27 cellular contexts compared by ENCODE assay signal in the genomic region with DNA sequence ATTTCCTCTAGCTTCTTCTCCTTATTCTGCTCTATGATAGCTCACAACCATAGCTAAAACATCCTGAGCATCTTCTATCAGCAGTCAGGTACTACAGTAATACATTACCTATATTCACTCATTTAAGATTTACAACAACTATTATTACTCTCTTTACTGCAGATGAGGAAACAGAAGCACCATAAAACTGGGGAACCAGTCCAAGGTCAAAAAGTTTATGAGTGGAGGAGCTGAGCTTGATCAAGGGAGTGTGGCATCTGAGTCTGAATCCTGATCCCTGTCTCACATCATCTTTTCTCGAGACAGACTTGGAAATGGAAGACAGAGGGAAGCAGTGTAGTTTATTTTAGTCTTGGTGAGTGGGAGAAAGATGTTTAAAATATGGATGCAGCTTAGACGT.
"Had no signal": no experiment of that assay in that cellular context is flagged by ENCODE, and none has a peak within 500 bp of the region (broad histone marks: within the 10 kb centered on the region; RNA-seq: fewer than 3 reads in every experiment).

No MANE protein-coding gene starts in this region.

- H3K4me3 ChIP-seq: stomach, suprapubic skin, testis, thoracic aorta, thyroid gland, tibial artery, tibial nerve, transverse colon, upper lobe of left lung, upper lobe of right lung, uterus, vagina had no signal

- H3K36me3 Mint-ChIP-seq: stimulated activated effector memory CD8-positive, alpha-beta T cell treated with anti-CD3 and anti-CD28 coated beads, Interleukin-12 subunit alpha, Interleukin-12 subunit beta, amount 100 ng/mL, for 72 hours; stimulated activated memory B cell treated with anti-CD40 and anti-IgM and Interleukin-4, amounts not matched to agents 10 μg/mL and 1 μg/mL and 100 μg/mL, for 72 hours; stimulated activated naive B cell treated with anti-CD40 and anti-IgM and Interleukin-4, amounts not matched to agents 10 μg/mL and 1 μg/mL and 100 μg/mL, for 72 hours; type B pancreatic cell had no signal

- H3K4me1 ChIP-seq: stomach, suprapubic skin, testis, thyroid gland, tibial artery, tibial nerve, transverse colon, upper lobe of left lung, upper lobe of right lung, uterus, vagina had no signal

- H3K27me3 ChIP-seq: stomach, suprapubic skin, testis, thyroid gland, tibial artery, tibial nerve, transverse colon, upper lobe of left lung, upper lobe of right lung, uterus, vagina had no signal

- H3K9me3 Mint-ChIP-seq: stimulated activated memory B cell treated with anti-CD40 and anti-IgM and Interleukin-4, amounts not matched to agents 10 μg/mL and 1 μg/mL and 100 μg/mL, for 72 hours; type B pancreatic cell had no signal

- ATAC-seq: stimulated activated effector memory CD8-positive, alpha-beta T cell treated with anti-CD3 and anti-CD28 coated beads, Interleukin-12 subunit alpha, Interleukin-12 subunit beta, amount 100 ng/mL, for 72 hours; stimulated activated memory B cell treated with anti-CD40 and anti-IgM and Interleukin-4, amounts not matched to agents 10 μg/mL and 1 μg/mL and 100 μg/mL, for 72 hours; stimulated activated naive B cell treated with anti-CD40 and anti-IgM and Interleukin-4, amounts not matched to agents 10 μg/mL and 1 μg/mL and 100 μg/mL, for 72 hours; stimulated activated naive CD8-positive, alpha-beta T cell treated with anti-CD3 and anti-CD28 coated beads, Interleukin-15, amount 100 ng/mL, for 72 hours; stimulated activated naive CD8-positive, alpha-beta T cell treated with anti-CD3 and anti-CD28 coated beads, Interleukin-15, Interleukin-2, amounts not matched to agents 100 U/mL and 50 U/mL, for 24 hours; upper lobe of right lung had no signal

- H3K9me3 ChIP-seq: stomach, suprapubic skin, testis, thoracic aorta, thyroid gland, tibial artery, tibial nerve, transverse colon, upper lobe of left lung, upper lobe of right lung, uterus, vagina had no signal

- DNase-seq: stimulated activated CD4-positive, alpha-beta T cell treated with anti-CD3 and anti-CD28 coated beads, Interleukin-2, amount 100 ng/mL, for 48 hours; stimulated activated CD4-positive, alpha-beta T cell treated with anti-CD3 and anti-CD28 coated beads, Interleukin-4, amount 100 ng/mL, for 1 hour; stimulated activated CD4-positive, alpha-beta T cell treated with anti-CD3 and anti-CD28 coated beads, Interleukin-4, amount 100 ng/mL, for 24 hours; stimulated activated CD4-positive, alpha-beta T cell treated with anti-CD3 and anti-CD28 coated beads, Interleukin-4, amount 100 ng/mL, for 4 hours; stimulated activated CD8-positive, alpha-beta memory T cell treated with anti-CD3 and anti-CD28 coated beads, Interleukin-4, amount 100 ng/mL, for 48 hours; stimulated activated naive B cell treated with anti-CD40 and anti-IgM and Interleukin-4, amounts not matched to agents 10 μg/mL and 1 μg/mL and 100 μg/mL, for 72 hours; stimulated activated naive CD4-positive, alpha-beta T cell treated with Interleukin-2 at 50 U/mL for 16 hours; stimulated activated naive CD8-positive, alpha-beta T cell treated with anti-CD3 and anti-CD28 coated beads, Interleukin-15, amount 100 ng/mL, for 72 hours; stimulated activated naive CD8-positive, alpha-beta T cell treated with anti-CD3 and anti-CD28 coated beads, Interleukin-15, Interleukin-2, amounts not matched to agents 100 U/mL and 50 U/mL, for 24 hours; stomach; substantia nigra; testis; thyroid gland; tibial artery; transverse colon; trophoblast cell; upper lobe of left lung; upper lobe of right lung; uterus had no signal

- H3K27me3 Mint-ChIP-seq: stimulated activated memory B cell treated with anti-CD40 and anti-IgM and Interleukin-4, amounts not matched to agents 10 μg/mL and 1 μg/mL and 100 μg/mL, for 72 hours; stimulated activated naive B cell treated with anti-CD40 and anti-IgM and Interleukin-4, amounts not matched to agents 10 μg/mL and 1 μg/mL and 100 μg/mL, for 72 hours; stimulated activated naive CD8-positive, alpha-beta T cell treated with anti-CD3 and anti-CD28 coated beads, Interleukin-15, amount 100 ng/mL, for 72 hours; stimulated activated naive CD8-positive, alpha-beta T cell treated with anti-CD3 and anti-CD28 coated beads, Interleukin-15, Interleukin-2, amounts not matched to agents 100 ng/mL and 50 ng/mL, for 24 hours; type B pancreatic cell had no signal

- H3K4me1 Mint-ChIP-seq: stimulated activated effector memory CD8-positive, alpha-beta T cell treated with anti-CD3 and anti-CD28 coated beads, Interleukin-12 subunit alpha, Interleukin-12 subunit beta, amount 100 ng/mL, for 72 hours; stimulated activated memory B cell treated with anti-CD40 and anti-IgM and Interleukin-4, amounts not matched to agents 10 μg/mL and 1 μg/mL and 100 μg/mL, for 72 hours; stimulated activated naive B cell treated with anti-CD40 and anti-IgM and Interleukin-4, amounts not matched to agents 10 μg/mL and 1 μg/mL and 100 μg/mL, for 72 hours; stimulated activated naive CD8-positive, alpha-beta T cell treated with anti-CD3 and anti-CD28 coated beads, Interleukin-15, amount 100 ng/mL, for 72 hours had no signal

- H3K36me3 ChIP-seq: stomach, suprapubic skin, thoracic aorta, thyroid gland, tibial artery, tibial nerve, transverse colon, upper lobe of left lung, upper lobe of right lung, uterus, vagina had no signal

- H3K4me3 Mint-ChIP-seq: stimulated activated effector memory CD8-positive, alpha-beta T cell treated with anti-CD3 and anti-CD28 coated beads, Interleukin-12 subunit alpha, Interleukin-12 subunit beta, amount 100 ng/mL, for 72 hours; stimulated activated memory B cell treated with anti-CD40 and anti-IgM and Interleukin-4, amounts not matched to agents 10 μg/mL and 1 μg/mL and 100 μg/mL, for 72 hours; stimulated activated naive B cell treated with anti-CD40 and anti-IgM and Interleukin-4, amounts not matched to agents 10 μg/mL and 1 μg/mL and 100 μg/mL, for 72 hours; stimulated activated naive CD8-positive, alpha-beta T cell treated with anti-CD3 and anti-CD28 coated beads, Interleukin-15, amount 100 ng/mL, for 72 hours; stimulated activated naive CD8-positive, alpha-beta T cell treated with anti-CD3 and anti-CD28 coated beads, Interleukin-15, Interleukin-2, amounts not matched to agents 100 ng/mL and 50 ng/mL, for 24 hours; type B pancreatic cell had no signal

- H3K27ac ChIP-seq: stomach, suprapubic skin, testis, thoracic aorta, thyroid gland, tibial artery, tibial nerve, transverse colon, upper lobe of left lung, upper lobe of right lung, uterus, vagina had no signal

- H3K27ac Mint-ChIP-seq: stimulated activated effector memory CD8-positive, alpha-beta T cell treated with anti-CD3 and anti-CD28 coated beads, Interleukin-12 subunit alpha, Interleukin-12 subunit beta, amount 100 ng/mL, for 72 hours; stimulated activated memory B cell treated with anti-CD40 and anti-IgM and Interleukin-4, amounts not matched to agents 10 μg/mL and 1 μg/mL and 100 μg/mL, for 72 hours; stimulated activated naive B cell treated with anti-CD40 and anti-IgM and Interleukin-4, amounts not matched to agents 10 μg/mL and 1 μg/mL and 100 μg/mL, for 72 hours; stimulated activated naive CD8-positive, alpha-beta T cell treated with anti-CD3 and anti-CD28 coated beads, Interleukin-15, amount 100 ng/mL, for 72 hours; stimulated activated naive CD8-positive, alpha-beta T cell treated with anti-CD3 and anti-CD28 coated beads, Interleukin-15, Interleukin-2, amounts not matched to agents 100 ng/mL and 50 ng/mL, for 24 hours; type B pancreatic cell had no signal
